In the genomic region with DNA sequence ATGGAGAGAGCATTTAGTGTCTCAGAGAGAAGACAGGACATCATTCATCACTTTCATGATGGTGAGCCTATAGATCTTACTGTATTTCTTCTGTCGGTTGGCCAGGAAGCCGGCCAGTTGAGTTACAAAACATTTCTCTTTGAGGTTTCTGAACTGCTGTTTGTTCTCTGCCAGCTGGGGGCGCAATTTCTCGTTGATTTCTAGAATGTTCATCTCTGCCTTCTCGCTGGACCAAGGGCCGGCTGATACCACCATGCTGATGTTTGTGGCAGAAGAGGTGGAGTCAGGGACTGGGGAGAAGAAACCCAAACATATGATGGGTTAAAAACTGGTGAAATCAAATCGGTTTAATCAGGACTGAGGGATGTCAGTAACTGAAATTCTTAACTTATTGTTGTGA, we compare ENCODE assay signal across 8 cellular contexts. TPM values are rescaled to one million over a fixed set of nuclear protein-coding genes. Genes with fewer than 3 reads are reported as not detected.
DNase-seq lines count a peak whose midpoint lies in the region; ATAC-seq, FAIRE-seq and TF ChIP-seq lines count a peak whose summit lies in the region.
"Not testable (repeated sequence)": the region's sequence is repeated elsewhere in the genome, so short reads cannot be mapped to it uniquely, and the experiment has no call there.

No MANE protein-coding gene starts in this region.

- H3K4me2 ChIP-seq in GM12878 (ENCODE audit: control insufficient read depth, insufficient read depth): not testable (repeated sequence)

- TF ChIP-seq EP300 in GM12878 (IDR thresholded peaks at IDR 0.05; ENCODE audit: borderline replicate concordance in 1 of 2, control insufficient read depth in 1 of 2, low read depth in 2 of 2, low read length in 2 of 2): not testable (repeated sequence)

- not testable (repeated sequence) for H3K9me3 ChIP-seq in BE2C; MG63; GM12878 (replicated peaks; ENCODE audit: control insufficient read depth, insufficient read depth, low read length); left ventricle myocardium inferior (replicated peaks)

- 12% methylated on average over 5 of the region's 7 CpGs for WGBS in GM12878 (ENCODE audit: insufficient coverage, insufficient replicate concordance, low lambda C conversion rate, missing lambda C conversion rate)

- FAIRE-seq in GM12878 (lab: Jason Lieb, UNC): not testable (repeated sequence)

- POLR2A ChIA-PET in GM12878 (lab: Charles Lee): not testable (repeated sequence)

- not testable (repeated sequence) for H2AFZ ChIP-seq in GM12878 (ENCODE audit: control insufficient read depth, low read depth, low read length)

- not testable (repeated sequence) for H3K27me3 ChIP-seq in BE2C; MG63; GM12878 (replicated peaks in 1 of 2; ENCODE audit: control insufficient read depth in 2 of 2, insufficient read depth in 2 of 2, low read length in 1 of 2); left ventricle myocardium inferior (ENCODE audit: low read depth)

- H3K36me3 ChIP-seq in BE2C; MG63; GM12878 (ENCODE audit: control insufficient read depth in 2 of 2, insufficient read depth in 2 of 2, low read length in 1 of 2); left ventricle myocardium inferior: not testable (repeated sequence)

- in situ Hi-C loops in GM12878 (cut with MboI): not testable (repeated sequence)

- H4K20me1 ChIP-seq in GM12878 (ENCODE audit: control insufficient read depth, insufficient read depth): not testable (repeated sequence)

- not testable (repeated sequence) for H3K9ac ChIP-seq in GM12878 (ENCODE audit: control insufficient read depth, insufficient read depth, low read length)

- peak; percentile 10; the same call in 1 of the 2 replicates for TF ChIP-seq CTCF in BE2C (IDR thresholded peaks at IDR 0.05; ENCODE audit: low read depth, low read length)
- TF ChIP-seq CTCF in GM12878 (IDR thresholded peaks at IDR 0.05 in 2 of 3, conservative IDR thresholded peaks at IDR 0.05 in 1 of 3; ENCODE audit: control insufficient read depth in 2 of 3, extremely low read depth in 1 of 3, insufficient read depth in 1 of 3, low read depth in 3 of 3, low read length in 3 of 3): not testable (repeated sequence)
- TF ChIP-seq CTCF in left ventricle myocardium inferior (IDR thresholded peaks at IDR 0.05; ENCODE audit: borderline replicate concordance): peak; percentile 28

- RAD21 ChIA-PET in GM12878 (lab: Charles Lee; ENCODE audit: unreplicated experiment): not testable (repeated sequence)

- 0 out of 2 replicates have a peak, but pooled peaks have one; percentile 6 for TF ChIP-seq RAD21 in GM12878 (IDR thresholded peaks at IDR 0.05; ENCODE audit: insufficient read depth, low read depth, low read length)

- not testable (repeated sequence) for H3K4me3 ChIP-seq in BE2C (ENCODE audit: low read depth, low read length); MG63; GM12878; left ventricle myocardium inferior

- SMC1A ChIA-PET in GM12878 (lab: Charles Lee; ENCODE audit: uncharacterized antibody, unreplicated experiment): not testable (repeated sequence)

- DNase-seq in BE2C (peak; percentile 50), MG63 (peak; percentile 33)
- DNase-seq in activated CD4-positive, alpha-beta T cell treated with anti-CD3 and anti-CD28 coated beads for 4 hours: peak; percentile 12 to 34
- peak; percentile 39 for DNase-seq in activated T-cell treated with anti-CD3 and anti-CD28 coated beads, Interleukin-2, amount 50 U/mL, for 1 hour
- DNase-seq in GM12878 (ENCODE audit: low read depth, low spot score); left ventricle myocardium inferior: not testable (repeated sequence)
- peak; percentile 12 to 45 (median 38) for DNase-seq in stimulated activated CD4-positive, alpha-beta T cell treated with anti-CD3 and anti-CD28 coated beads, Interleukin-12 subunit alpha, Interleukin-12 subunit beta, amount 100 ng/mL, for 48 hours (ENCODE audit: low read depth in 2 of 3, low spot score in 1 of 3)
- peak; percentile 4 to 31 for DNase-seq in stimulated activated CD8-positive, alpha-beta memory T cell treated with anti-CD3 and anti-CD28 coated beads, Interleukin-4, amount 100 ng/mL, for 1 hour (ENCODE audit: low read depth in 2 of 2, low spot score in 1 of 2)

- intact Hi-C loops in GM12878 (cut with micrococcal nuclease; ENCODE audit: unreplicated experiment): loop anchor here (5.0 kb wide), 1 partner anchor 131 kb away; no protein-coding TSS in a partner anchor
- intact Hi-C loops in left ventricle myocardium inferior (cut with micrococcal nuclease): not testable (repeated sequence)

- TF ChIP-seq POLR2A in GM12878 (IDR thresholded peaks at IDR 0.05; ENCODE audit: low read depth, low read length): not testable (repeated sequence)

- not testable (repeated sequence) for ATAC-seq in GM12878

- CTCF ChIA-PET in GM12878 (lab: Yijun Ruan, JAX): not testable (repeated sequence)

- not testable (repeated sequence) for H3K4me1 ChIP-seq in BE2C; GM12878 (ENCODE audit: control insufficient read depth, insufficient read depth, low read length); left ventricle myocardium inferior

- not testable (repeated sequence) for BruUV-seq in GM12878 (replicated peaks; lab: Mats Ljungman, UMichigan)

- not testable (repeated sequence) for H3K27ac ChIP-seq in GM12878 (ENCODE audit: control insufficient read depth, insufficient read depth); left ventricle myocardium inferior (replicated peaks)

- not testable (repeated sequence) for H3K79me2 ChIP-seq in GM12878 (ENCODE audit: control insufficient read depth, insufficient read depth, low read length)

RNA-seq across cellular contexts. Expression of a gene that starts 17.0 kb away (rescaled TPM):
- 23.5 TPM for polyA plus RNA-seq in BE2C (2012; ENCODE audit: insufficient read depth, insufficient read length, low read depth)
- 14.7 and 18.4 TPM in 2 replicates for total RNA-seq in MG63 (2014; rRNA removed; shearing (Covaris generic); ENCODE audit: low replicate concordance)
- total RNA-seq in GM12878 (2013; cell fraction: nucleolus; rRNA removed): 130 and 155 TPM in 2 replicates
- 30.6 and 35.8 TPM in 2 replicates for total RNA-seq in GM12878 (2014; rRNA removed)
- 26.4 and 26.5 TPM in 2 replicates for total RNA-seq in GM12878 (2014; rRNA removed; fragmentation: Illumina TruSeq; extraction: Trizol)
- total RNA-seq in GM12878 (2021): 21.8 and 22.7 TPM in 2 replicates
- 8.4 TPM for polyA plus RNA-seq in GM12878 (2011; ENCODE audit: low read depth)
- 34.8 and 45.9 TPM in 2 replicates for polyA plus RNA-seq in GM12878 (2011; rRNA removed)
- 12.8 and 19.2 TPM in 2 replicates for polyA plus RNA-seq in GM12878 (2011; cell fraction: cytosol; rRNA removed)
- 51.4 and 55.1 TPM in 2 replicates for polyA plus RNA-seq in GM12878 (2011; cell fraction: nucleus; rRNA removed)
- polyA plus RNA-seq in GM12878 (2012): 12.3 and 14.2 TPM in 2 replicates
- polyA plus RNA-seq in GM12878 (2014; fragmentation: Illumina TruSeq; extraction: Trizol): 27.4 and 35.5 TPM in 2 replicates
- polyA plus RNA-seq in GM12878 (2014; fragmentation: Nextera tagmentation; extraction: Ambion mirVana): 10 to 100 TPM; 15.0 to 16.8 TPM
- polyA plus RNA-seq in GM12878 (2014; rRNA removed): 17.3 and 22.4 TPM in 2 replicates
- polyA plus RNA-seq in GM12878 (2016; fragmentation: Nextera tagmentation; extraction: Ambion mirVana): 10 to 100 TPM; 32.1 to 34.6 TPM
- 34.1 and 55.8 TPM in 2 replicates for polyA minus RNA-seq in GM12878 (2011; rRNA and poly(A)+ RNA removed)
- polyA minus RNA-seq in GM12878 (2011; cell fraction: cytosol; rRNA and poly(A)+ RNA removed): 12.7 and 19.8 TPM in 2 replicates
- 39.2 and 77.2 TPM in 2 replicates for polyA minus RNA-seq in GM12878 (2011; cell fraction: nucleus; rRNA and poly(A)+ RNA removed)
- total RNA-seq in left ventricle myocardium inferior: 9.7 TPM
